ENCODE assay signal across 21 cellular contexts in the genomic region with DNA sequence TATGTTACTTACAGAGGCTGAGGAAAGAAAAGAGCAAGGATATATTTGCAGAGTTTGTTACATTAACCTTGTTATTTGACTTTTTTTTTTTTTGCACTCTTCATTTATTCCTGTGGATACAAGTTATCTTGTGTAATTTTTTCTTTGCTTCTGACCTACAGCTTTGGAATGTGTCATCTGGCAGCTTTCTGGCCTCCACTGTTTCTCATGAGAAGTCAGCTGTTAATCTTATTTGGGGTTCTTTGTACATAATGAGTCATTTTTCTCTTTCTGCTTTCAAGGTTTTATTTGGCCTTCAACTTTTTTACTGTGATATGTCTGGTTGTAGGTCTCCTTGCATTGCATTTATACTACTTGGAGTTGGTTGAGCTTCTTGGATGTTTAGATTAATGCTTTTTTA.
A peak's percentile ranks its signal among the peaks of the same experiment; 100 is the strongest.
DNase-seq lines count a peak whose midpoint lies in the region; ATAC-seq and TF ChIP-seq lines count a peak whose summit lies in the region.
"Had no signal": no experiment of that assay in that cellular context is flagged by ENCODE, and none has a peak within 500 bp of the region (broad histone marks: within the 10 kb centered on the region; RNA-seq: fewer than 3 reads in every experiment).

No MANE protein-coding gene starts in this region.

- no peak overlapping the region for H3K27ac ChIP-seq in brain microvascular endothelial cell
- H3K27ac ChIP-seq in thoracic aorta = no peak overlapping the region
- H3K27ac ChIP-seq: BLaER1, SJSA1 had no signal

- peak; percentile 72 for DNase-seq in NCI-H226
- peak; percentile 13 for DNase-seq in brain microvascular endothelial cell
- peak; percentile 30 for DNase-seq in fibroblast of the aortic adventitia (ENCODE audit: low read depth)
- DNase-seq in thoracic aorta (ENCODE audit: low spot score) = no peak
- no peak for DNase-seq in GF-D8 (lab: John Stamatoyannopoulos, UW)
- no peak for DNase-seq in HK-2 (ENCODE audit: unreplicated experiment)
- DNase-seq: CD4-positive, CD25-positive, alpha-beta regulatory T cell; DMS153; DND-41; KBM-7; NCI-H1105 treated with DMSO at 0.1 percent for 48 hours; NCI-H1694; NCI-H2029 treated with DMSO at 0.1 percent for 48 hours; NCI-H2227 treated with DMSO at 0.1 percent for 48 hours; NCI-H510A; NCI-H69; Right ventricle myocardium superior; RPMI8226 had no signal

- peak; percentile 73 for ATAC-seq in thoracic aorta (ENCODE audit: insufficient number of reproducible peaks, low FRiP score, low read depth)
- ATAC-seq in HG02840 (IDR thresholded peaks at IDR 0.05; ENCODE audit: low FRiP score, unreplicated experiment) = no peak

- H3K36me3 ChIP-seq in brain microvascular endothelial cell (replicated peaks) (no peaks in the 10 kb centered on the region), thoracic aorta (no peaks in the 10 kb centered on the region)
- H3K36me3 ChIP-seq: BLaER1, SJSA1 had no signal

- TF ChIP-seq CTCF in brain microvascular endothelial cell (IDR thresholded peaks at IDR 0.05; ENCODE audit: low read depth, low read length, missing control alignments) (no peak), fibroblast of the aortic adventitia (IDR thresholded peaks at IDR 0.05; ENCODE audit: insufficient read depth, low read length) (no peak), thoracic aorta (IDR thresholded peaks at IDR 0.05) (no peak)

- H3K4me1 ChIP-seq in thoracic aorta (ENCODE audit: control insufficient read depth in 1 of 2, low read depth in 2 of 2) = peaks cover 6 to 14% of the 10 kb centered on the region in 2 donors
- H3K4me1 ChIP-seq: BLaER1, SJSA1 had no signal

- H3K9me3 ChIP-seq in thoracic aorta = no peaks in the 10 kb centered on the region

- H3K27me3 ChIP-seq in brain microvascular endothelial cell (replicated peaks) (no peaks in the 10 kb centered on the region), thoracic aorta (replicated peaks; ENCODE audit: insufficient read depth) (no peaks in the 10 kb centered on the region)
- H3K27me3 ChIP-seq: BLaER1, SJSA1 had no signal

- in situ Hi-C loops in brain microvascular endothelial cell (cut with HindIII; ENCODE audit: low pct_ligation_motif_present, low sequenced_read_pairs) = no loop called here

- no peak overlapping the region for H3K4me3 ChIP-seq in brain microvascular endothelial cell (ENCODE audit: low read depth, low read length)
- H3K4me3 ChIP-seq in fibroblast of the aortic adventitia (ENCODE audit: low read depth, low read length) = no peak overlapping the region
- no peak overlapping the region for H3K4me3 ChIP-seq in thoracic aorta
- H3K4me3 ChIP-seq: BLaER1, SJSA1 had no signal

Comparison
In these comparisons a context has a peak if more than half of its experiments do, and no peak if none do; other contexts are left out.
1. DNase-seq: peak in NCI-H226 (single experiment), brain microvascular endothelial cell (single experiment) and fibroblast of the aortic adventitia (single experiment); none in thoracic aorta (single experiment), GF-D8 (single experiment) and HK-2 (single experiment).